ENCODE assay signal across 1 cellular context in the genomic region with DNA sequence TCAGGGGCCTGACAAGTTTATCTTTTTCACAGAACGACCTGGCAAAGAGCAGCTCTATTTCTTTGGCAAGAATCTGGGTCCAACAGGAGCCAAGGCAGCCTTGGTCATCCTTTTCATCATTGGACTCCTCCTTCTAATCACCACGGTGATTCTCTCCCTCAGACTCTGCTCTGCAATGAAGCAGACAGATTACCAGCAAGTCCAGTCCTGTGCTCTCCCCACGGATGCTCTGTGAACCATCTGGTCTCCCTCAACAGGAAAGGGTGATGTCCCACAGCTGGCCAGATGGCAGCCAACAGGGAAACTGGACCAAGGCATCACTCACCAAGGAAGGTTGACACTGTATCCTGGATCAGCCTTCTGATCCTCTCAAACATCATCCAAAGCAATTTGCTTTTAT.
TF ChIP-seq lines count a peak whose summit lies in the region.

No MANE protein-coding gene starts in this region.

TF ChIP-seq in H1, 55 proteins besides CTCF, POLR2A, EP300 and RAD21 (continued from another document):
- TF ChIP-seq, protein P1, sequence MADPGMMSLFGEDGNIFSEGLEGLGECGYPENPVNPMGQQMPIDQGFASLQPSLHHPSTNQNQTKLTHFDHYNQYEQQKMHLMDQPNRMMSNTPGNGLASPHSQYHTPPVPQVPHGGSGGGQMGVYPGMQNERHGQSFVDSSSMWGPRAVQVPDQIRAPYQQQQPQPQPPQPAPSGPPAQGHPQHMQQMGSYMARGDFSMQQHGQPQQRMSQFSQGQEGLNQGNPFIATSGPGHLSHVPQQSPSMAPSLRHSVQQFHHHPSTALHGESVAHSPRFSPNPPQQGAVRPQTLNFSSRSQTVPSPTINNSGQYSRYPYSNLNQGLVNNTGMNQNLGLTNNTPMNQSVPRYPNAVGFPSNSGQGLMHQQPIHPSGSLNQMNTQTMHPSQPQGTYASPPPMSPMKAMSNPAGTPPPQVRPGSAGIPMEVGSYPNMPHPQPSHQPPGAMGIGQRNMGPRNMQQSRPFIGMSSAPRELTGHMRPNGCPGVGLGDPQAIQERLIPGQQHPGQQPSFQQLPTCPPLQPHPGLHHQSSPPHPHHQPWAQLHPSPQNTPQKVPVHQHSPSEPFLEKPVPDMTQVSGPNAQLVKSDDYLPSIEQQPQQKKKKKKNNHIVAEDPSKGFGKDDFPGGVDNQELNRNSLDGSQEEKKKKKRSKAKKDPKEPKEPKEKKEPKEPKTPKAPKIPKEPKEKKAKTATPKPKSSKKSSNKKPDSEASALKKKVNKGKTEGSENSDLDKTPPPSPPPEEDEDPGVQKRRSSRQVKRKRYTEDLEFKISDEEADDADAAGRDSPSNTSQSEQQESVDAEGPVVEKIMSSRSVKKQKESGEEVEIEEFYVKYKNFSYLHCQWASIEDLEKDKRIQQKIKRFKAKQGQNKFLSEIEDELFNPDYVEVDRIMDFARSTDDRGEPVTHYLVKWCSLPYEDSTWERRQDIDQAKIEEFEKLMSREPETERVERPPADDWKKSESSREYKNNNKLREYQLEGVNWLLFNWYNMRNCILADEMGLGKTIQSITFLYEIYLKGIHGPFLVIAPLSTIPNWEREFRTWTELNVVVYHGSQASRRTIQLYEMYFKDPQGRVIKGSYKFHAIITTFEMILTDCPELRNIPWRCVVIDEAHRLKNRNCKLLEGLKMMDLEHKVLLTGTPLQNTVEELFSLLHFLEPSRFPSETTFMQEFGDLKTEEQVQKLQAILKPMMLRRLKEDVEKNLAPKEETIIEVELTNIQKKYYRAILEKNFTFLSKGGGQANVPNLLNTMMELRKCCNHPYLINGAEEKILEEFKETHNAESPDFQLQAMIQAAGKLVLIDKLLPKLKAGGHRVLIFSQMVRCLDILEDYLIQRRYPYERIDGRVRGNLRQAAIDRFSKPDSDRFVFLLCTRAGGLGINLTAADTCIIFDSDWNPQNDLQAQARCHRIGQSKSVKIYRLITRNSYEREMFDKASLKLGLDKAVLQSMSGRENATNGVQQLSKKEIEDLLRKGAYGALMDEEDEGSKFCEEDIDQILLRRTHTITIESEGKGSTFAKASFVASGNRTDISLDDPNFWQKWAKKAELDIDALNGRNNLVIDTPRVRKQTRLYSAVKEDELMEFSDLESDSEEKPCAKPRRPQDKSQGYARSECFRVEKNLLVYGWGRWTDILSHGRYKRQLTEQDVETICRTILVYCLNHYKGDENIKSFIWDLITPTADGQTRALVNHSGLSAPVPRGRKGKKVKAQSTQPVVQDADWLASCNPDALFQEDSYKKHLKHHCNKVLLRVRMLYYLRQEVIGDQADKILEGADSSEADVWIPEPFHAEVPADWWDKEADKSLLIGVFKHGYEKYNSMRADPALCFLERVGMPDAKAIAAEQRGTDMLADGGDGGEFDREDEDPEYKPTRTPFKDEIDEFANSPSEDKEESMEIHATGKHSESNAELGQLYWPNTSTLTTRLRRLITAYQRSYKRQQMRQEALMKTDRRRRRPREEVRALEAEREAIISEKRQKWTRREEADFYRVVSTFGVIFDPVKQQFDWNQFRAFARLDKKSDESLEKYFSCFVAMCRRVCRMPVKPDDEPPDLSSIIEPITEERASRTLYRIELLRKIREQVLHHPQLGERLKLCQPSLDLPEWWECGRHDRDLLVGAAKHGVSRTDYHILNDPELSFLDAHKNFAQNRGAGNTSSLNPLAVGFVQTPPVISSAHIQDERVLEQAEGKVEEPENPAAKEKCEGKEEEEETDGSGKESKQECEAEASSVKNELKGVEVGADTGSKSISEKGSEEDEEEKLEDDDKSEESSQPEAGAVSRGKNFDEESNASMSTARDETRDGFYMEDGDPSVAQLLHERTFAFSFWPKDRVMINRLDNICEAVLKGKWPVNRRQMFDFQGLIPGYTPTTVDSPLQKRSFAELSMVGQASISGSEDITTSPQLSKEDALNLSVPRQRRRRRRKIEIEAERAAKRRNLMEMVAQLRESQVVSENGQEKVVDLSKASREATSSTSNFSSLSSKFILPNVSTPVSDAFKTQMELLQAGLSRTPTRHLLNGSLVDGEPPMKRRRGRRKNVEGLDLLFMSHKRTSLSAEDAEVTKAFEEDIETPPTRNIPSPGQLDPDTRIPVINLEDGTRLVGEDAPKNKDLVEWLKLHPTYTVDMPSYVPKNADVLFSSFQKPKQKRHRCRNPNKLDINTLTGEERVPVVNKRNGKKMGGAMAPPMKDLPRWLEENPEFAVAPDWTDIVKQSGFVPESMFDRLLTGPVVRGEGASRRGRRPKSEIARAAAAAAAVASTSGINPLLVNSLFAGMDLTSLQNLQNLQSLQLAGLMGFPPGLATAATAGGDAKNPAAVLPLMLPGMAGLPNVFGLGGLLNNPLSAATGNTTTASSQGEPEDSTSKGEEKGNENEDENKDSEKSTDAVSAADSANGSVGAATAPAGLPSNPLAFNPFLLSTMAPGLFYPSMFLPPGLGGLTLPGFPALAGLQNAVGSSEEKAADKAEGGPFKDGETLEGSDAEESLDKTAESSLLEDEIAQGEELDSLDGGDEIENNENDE (IDR thresholded peaks at IDR 0.05; ENCODE audit: insufficient replicate concordance, low read length) = no peak
- no peak for TF ChIP-seq CBX8 (IDR thresholded peaks at IDR 0.05; ENCODE audit: borderline replicate concordance, low read depth, low read length)
